26 cellular contexts compared by ENCODE assay signal in the genomic region with DNA sequence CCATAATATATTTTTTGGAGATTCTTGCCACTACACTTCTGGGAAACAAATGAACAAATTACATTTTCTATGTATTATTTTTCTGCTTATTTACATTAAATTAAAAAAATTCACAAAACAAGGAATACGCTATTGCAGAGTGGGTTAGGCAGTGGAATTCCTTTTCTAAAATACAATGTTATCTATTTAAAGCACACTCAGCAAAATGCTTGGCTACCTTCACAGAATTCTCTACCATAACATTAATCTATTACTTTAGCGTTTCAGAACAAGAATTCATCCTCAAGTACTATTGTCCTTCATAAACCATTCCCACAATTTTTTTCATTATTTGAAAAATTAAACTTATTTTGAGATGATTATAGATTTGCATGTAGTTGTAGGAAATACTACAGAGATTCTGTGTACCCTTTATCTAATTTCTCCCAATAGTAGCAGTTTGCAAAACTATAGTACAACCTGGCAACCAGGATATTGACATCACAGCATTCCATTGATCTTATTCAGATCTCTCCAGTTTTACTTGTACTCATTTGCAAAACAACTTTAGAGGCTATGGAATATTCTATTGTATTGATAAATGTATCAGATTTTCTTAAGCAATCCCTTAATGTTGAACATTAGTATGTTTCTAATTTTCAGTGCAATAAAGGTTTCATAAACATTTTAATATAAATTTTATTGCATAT.
"Had no signal": no experiment of that assay in that cellular context is flagged by ENCODE, and none has a peak within 500 bp of the region (broad histone marks: within the 10 kb centered on the region; RNA-seq: fewer than 3 reads in every experiment).

No MANE protein-coding gene starts in this region.

- ATAC-seq: activated T-helper 17 cell treated with anti-CD3 and anti-CD28 coated beads, Interleukin-2, amount 50 U/mL, for 72 hours; T-helper 17 cell had no signal

- H3K4me1 ChIP-seq: Peyer's patch had no signal

- H3K9me3 Mint-ChIP-seq: activated CD4-positive, alpha-beta memory T cell treated with anti-CD3 and anti-CD28 coated beads, Interleukin-2, amount 10 ng/mL, durations not matched to agents 7 days and 5 days; activated naive CD4-positive, alpha-beta T cell treated with anti-CD3 and anti-CD28 coated beads for 36 hours; activated naive CD8-positive, alpha-beta T cell treated with anti-CD3 and anti-CD28 coated beads for 36 hours; activated T-helper 17 cell treated with anti-CD3 and anti-CD28 coated beads, Interleukin-2, amount 50 U/mL, for 72 hours had no signal

- H3K4me2 ChIP-seq: KMS-11 had no signal

- H3K27me3 Mint-ChIP-seq: activated CD4-positive, alpha-beta memory T cell treated with anti-CD3 and anti-CD28 coated beads, Interleukin-2, amount 10 ng/mL, durations not matched to agents 7 days and 5 days; activated T-helper 17 cell treated with anti-CD3 and anti-CD28 coated beads, Interleukin-2, amount 50 U/mL, for 72 hours; T-helper 17 cell had no signal

- H3K4me3 Mint-ChIP-seq: activated CD4-positive, alpha-beta memory T cell treated with anti-CD3 and anti-CD28 coated beads, Interleukin-2, amount 10 ng/mL, durations not matched to agents 7 days and 5 days; activated CD4-positive, alpha-beta T cell treated with anti-CD3 and anti-CD28 coated beads, Interleukin-2, amount 10 ng/mL, durations not matched to agents 7 days and 5 days; activated naive CD4-positive, alpha-beta T cell treated with anti-CD3 and anti-CD28 coated beads for 36 hours; activated naive CD8-positive, alpha-beta T cell treated with anti-CD3 and anti-CD28 coated beads for 36 hours; activated T-helper 17 cell treated with anti-CD3 and anti-CD28 coated beads, Interleukin-2, amount 50 U/mL, for 72 hours; T-helper 17 cell had no signal

- H3K4me1 Mint-ChIP-seq: activated CD4-positive, alpha-beta memory T cell treated with anti-CD3 and anti-CD28 coated beads, Interleukin-2, amount 10 ng/mL, durations not matched to agents 7 days and 5 days; activated CD4-positive, alpha-beta T cell treated with anti-CD3 and anti-CD28 coated beads, Interleukin-2, amount 10 ng/mL, durations not matched to agents 7 days and 5 days; activated naive CD8-positive, alpha-beta T cell treated with anti-CD3 and anti-CD28 coated beads for 36 hours; activated T-helper 17 cell treated with anti-CD3 and anti-CD28 coated beads, Interleukin-2, amount 50 U/mL, for 72 hours; T-helper 17 cell had no signal

- H3K36me3 Mint-ChIP-seq: activated naive CD8-positive, alpha-beta T cell treated with anti-CD3 and anti-CD28 coated beads for 36 hours had no signal

- H3K27ac Mint-ChIP-seq: activated CD4-positive, alpha-beta memory T cell treated with anti-CD3 and anti-CD28 coated beads, Interleukin-2, amount 10 ng/mL, durations not matched to agents 7 days and 5 days; activated CD4-positive, alpha-beta T cell treated with anti-CD3 and anti-CD28 coated beads, Interleukin-2, amount 10 ng/mL, durations not matched to agents 7 days and 5 days; activated naive CD4-positive, alpha-beta T cell treated with anti-CD3 and anti-CD28 coated beads for 36 hours; activated naive CD8-positive, alpha-beta T cell treated with anti-CD3 and anti-CD28 coated beads for 36 hours; activated T-helper 17 cell treated with anti-CD3 and anti-CD28 coated beads, Interleukin-2, amount 50 U/mL, for 72 hours; T-helper 17 cell had no signal

- H3K9me3 ChIP-seq: Peyer's patch had no signal

- H3K27me3 ChIP-seq: brain microvascular endothelial cell, Peyer's patch had no signal

- H3K27ac ChIP-seq: brain microvascular endothelial cell, KMS-11, Peyer's patch had no signal

- DNase-seq: activated CD4-positive, alpha-beta memory T cell treated with anti-CD3 and anti-CD28 coated beads, Interleukin-2, amount 10 ng/mL, durations not matched to agents 7 days and 5 days; activated CD4-positive, alpha-beta T cell treated with anti-CD3 and anti-CD28 coated beads, Interleukin-2, amount 10 ng/mL, durations not matched to agents 7 days and 5 days; activated CD4-positive, CD25-positive, alpha-beta regulatory T cell; activated gamma-delta T cell; activated naive CD4-positive, alpha-beta T cell treated with anti-CD3 and anti-CD28 coated beads for 36 hours; activated naive CD8-positive, alpha-beta T cell treated with anti-CD3 and anti-CD28 coated beads for 36 hours; activated T-cell treated with anti-CD3 and anti-CD28 coated beads for 4 hours; activated T-cell treated with anti-CD3 and anti-CD28 coated beads, Interleukin-2, amount 50 U/mL, for 48 hours; brain microvascular endothelial cell; cerebellar nuclear complex; NCI-H1092; NCI-H1417; NCI-H1694; NCI-H2029; NCI-H2107; NCI-H345; NCI-H510A; NCI-H526 treated with DMSO at 0.1 percent for 48 hours; NCI-H82; OCI-M1; Peyer's patch; SIG-M5; T-helper 17 cell; T-helper 9 cell had no signal

- H3K36me3 ChIP-seq: brain microvascular endothelial cell, Peyer's patch had no signal

- H3K4me3 ChIP-seq: Peyer's patch had no signal

- H3K9ac ChIP-seq: KMS-11 had no signal
